In the genomic region with DNA sequence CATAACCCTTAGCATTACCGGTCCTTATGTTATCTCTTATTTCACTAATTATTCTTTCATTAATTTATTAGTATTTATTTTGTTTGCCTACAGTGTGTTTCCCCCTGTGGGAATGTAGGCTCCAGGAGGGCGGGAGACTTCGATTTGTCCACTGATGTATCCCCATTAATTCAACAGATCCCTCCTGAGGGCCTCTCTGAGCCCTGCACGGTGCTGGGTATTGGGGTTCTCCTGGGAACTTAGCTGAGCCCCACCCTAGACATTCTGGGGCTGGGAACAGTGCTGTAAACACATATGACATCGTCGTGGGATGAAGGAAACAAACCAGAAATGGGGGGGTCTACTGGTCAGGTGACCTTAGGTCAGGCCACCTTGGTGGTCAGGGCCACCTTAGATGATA, we compare ENCODE assay signal across 10 cellular contexts. TPM values are rescaled to one million over a fixed set of nuclear protein-coding genes. Genes with fewer than 3 reads are reported as not detected.
DNase-seq lines count a peak whose midpoint lies in the region; ATAC-seq, FAIRE-seq and TF ChIP-seq lines count a peak whose summit lies in the region.
"Had no signal": no experiment of that assay in that cellular context is flagged by ENCODE, and none has a peak within 500 bp of the region (broad histone marks: within the 10 kb centered on the region; RNA-seq: fewer than 3 reads in every experiment).

No MANE protein-coding gene starts in this region.

- peak overlapping the region; percentile 2; the same call in 1 of the 2 replicates for H2BK15ac ChIP-seq in H1 (ENCODE audit: low read length)

- no peak overlapping the region for H4K5ac ChIP-seq in H1 (ENCODE audit: insufficient read length, low read depth, low read length)

- peak overlapping the region; percentile 41 to 73; a peak in 2 of 4 replicates for H3K4me2 ChIP-seq in H1 (ENCODE audit: insufficient read depth in 1 of 2, low read depth in 2 of 2, low read length in 2 of 2)

- H3K9me3 Mint-ChIP-seq in natural killer cell, result no peaks in the 10 kb centered on the region

- no peak overlapping the region for H3K18ac ChIP-seq in H1 (ENCODE audit: extremely low read depth, low read length)

- POLR2A ChIA-PET in H1 (lab: Charles Lee; ENCODE audit: partially characterized antibody), result interaction anchor here (1.0 to 8.9 kb wide), 4 partner anchors 9 to 28 kb away, joined by 3 to 94 read pairs (median 7); partner anchors contain the start of gene NDUFA6

- no peak overlapping the region for H4K8ac ChIP-seq in H1 (ENCODE audit: extremely low read depth, insufficient read depth, low read length)

- no peak overlapping the region for H2BK12ac ChIP-seq in H1 (ENCODE audit: low read depth, low read length)

- H3K14ac ChIP-seq in H1 (ENCODE audit: insufficient read length), result no peak overlapping the region

- no peaks in the 10 kb centered on the region for H4K20me1 ChIP-seq in H1 (replicated peaks in 1 of 2; ENCODE audit: control insufficient read depth in 1 of 2, insufficient read depth in 2 of 2, low read length in 2 of 2)

- peak overlapping the region; percentile 66 for H3K4me3 Mint-ChIP-seq in natural killer cell

- H3K27ac Mint-ChIP-seq in natural killer cell, result peak overlapping the region; percentile 21 to 79

- H3K27ac ChIP-seq in heart left ventricle, result peak overlapping the region; percentile 80 to 95 (median 89)
- H3K27ac ChIP-seq in H1 (ENCODE audit: low read depth, low read length), result no peak overlapping the region

- no peak overlapping the region for H3K4ac ChIP-seq in H1 (replicated peaks; ENCODE audit: insufficient read length, low read depth, low read length)

- no peak overlapping the region for H4K91ac ChIP-seq in H1 (replicated peaks; ENCODE audit: insufficient read length, low read length)

- no peaks in the 10 kb centered on the region for H3K79me2 ChIP-seq in H1 (ENCODE audit: control insufficient read depth in 1 of 2, insufficient read depth in 2 of 2, low read length in 2 of 2)

- H3K9me3 ChIP-seq in heart left ventricle, result no peaks in the 10 kb centered on the region
- H3K9me3 ChIP-seq in H1 (ENCODE audit: insufficient read depth in 2 of 2, low read depth in 1 of 2, low read length in 1 of 2), result no peaks in the 10 kb centered on the region

- TF ChIP-seq RAD21 in H1 (IDR thresholded peaks at IDR 0.05 in 1 of 2, conservative IDR thresholded peaks at IDR 0.05 in 1 of 2; ENCODE audit: low read depth in 2 of 2, low read length in 2 of 2), result no peak

- TF ChIP-seq POLR2A in heart left ventricle (IDR thresholded peaks at IDR 0.05) (no peak), H1 (IDR thresholded peaks at IDR 0.05; ENCODE audit: control extremely low read depth in 1 of 2, low read depth in 2 of 2, low read length in 2 of 2) (no peak)

- 0 out of 2 replicates have a peak overlapping the region, but pooled peaks have one; percentile 7 for H2AK5ac ChIP-seq in H1 (ENCODE audit: low read depth, low read length)

- H3K27me3 ChIP-seq in heart left ventricle (no peaks in the 10 kb centered on the region), H1 (replicated peaks in 1 of 4; ENCODE audit: control insufficient read depth in 3 of 4, extremely low read depth in 1 of 4, insufficient read depth in 3 of 4, low read length in 3 of 4) (peaks cover 0 to 9% (median 4%) of the 10 kb centered on the region in 4 experiments; a peak in 2 of 7 replicates)

- intact Hi-C loops in heart left ventricle (cut with DNase I) (loop anchor here in 2 of 10 donors (10.0 kb wide), 3 partner anchors 200 to 390 kb away; partner anchors contain the start of genes SNU13 (in 1 of the 2), SREBF2 (in 1 of the 2) and TCF20 (in 1 of the 2)), left cardiac atrium (cut with DNase I) (no loop called here), natural killer cell (cut with micrococcal nuclease) (no loop called here)

- H2BK120ac ChIP-seq in H1 (replicated peaks; ENCODE audit: low read depth, low read length), result no peak overlapping the region

- no peak overlapping the region for H2AFZ ChIP-seq in H1 (ENCODE audit: low read length)

- no peak overlapping the region; a peak in 1 of 7 replicates for H3K9ac ChIP-seq in H1 (replicated peaks in 1 of 4; ENCODE audit: extremely low read depth in 1 of 4, low read depth in 3 of 4, low read length in 3 of 4)

- no peaks in the 10 kb centered on the region for H3K79me1 ChIP-seq in H1 (ENCODE audit: low read depth, low read length)

- no peaks in the 10 kb centered on the region for H3K27me3 Mint-ChIP-seq in natural killer cell (ENCODE audit: low read depth in 2 of 2)

- H3K23me2 ChIP-seq in H1 (ENCODE audit: low read depth, low read length), result peaks cover 5% of the 10 kb centered on the region; the same call in 1 of the 2 replicates

- no peak overlapping the region for H3K23ac ChIP-seq in H1 (ENCODE audit: insufficient read length)

- no peak overlapping the region for H3K56ac ChIP-seq in H1 (replicated peaks; ENCODE audit: insufficient read length, low read depth, low read length)

- 58 to 63% (median 60%) methylated on average over 6 of the region's 6 CpGs for WGBS in heart left ventricle, 4 donors
- WGBS in H1 (ENCODE audit: extremely low coverage in 1 of 2, insufficient coverage in 1 of 2, insufficient read length in 1 of 2, insufficient replicate concordance in 2 of 2, low coverage in 1 of 2, low lambda C conversion rate in 2 of 2, missing lambda C conversion rate in 1 of 2), 2 experiments, result 88% methylated on average over 6 of the region's 6 CpGs; no CpG with 5 or more reads in 1 of the 2 experiments

- TF ChIP-seq CTCF in heart left ventricle (IDR thresholded peaks at IDR 0.05) (no peak), H1 (IDR thresholded peaks at IDR 0.05; ENCODE audit: control extremely low read depth in 1 of 3, insufficient read depth in 1 of 3, low read depth in 1 of 3, low read length in 3 of 3) (no peak), natural killer cell (IDR thresholded peaks at IDR 0.05) (no peak)

- no peak overlapping the region for H2BK20ac ChIP-seq in H1 (ENCODE audit: low read length)

- no peak for TF ChIP-seq EP300 in H1 (IDR thresholded peaks at IDR 0.05; ENCODE audit: borderline replicate concordance in 1 of 2, low read depth in 2 of 2, low read length in 2 of 2)

- H2BK5ac ChIP-seq in H1 (ENCODE audit: low read depth, low read length), result no peak overlapping the region

- peaks cover 5 to 64% (median 40%) of the 10 kb centered on the region in 12 donors for H3K4me1 ChIP-seq in heart left ventricle
- peaks cover 2 to 20% (median 13%) of the 10 kb centered on the region in 4 experiments for H3K4me1 ChIP-seq in H1 (replicated peaks in 1 of 4; ENCODE audit: control insufficient read depth in 3 of 4, insufficient read depth in 4 of 4, low read length in 3 of 4)

- FAIRE-seq in H1 (lab: Jason Lieb, UNC), result no peak
- FAIRE-seq: K562 had no signal

- no peak for DNase-seq in heart left ventricle
- DNase-seq in left cardiac atrium, result no peak
- DNase-seq in H1 (ENCODE audit: low read depth in 1 of 2, low spot score in 2 of 2), result no peak
- no peak for DNase-seq in natural killer cell
- no peak for DNase-seq in DMS 273 (lab: John Stamatoyannopoulos, UW; ENCODE audit: unreplicated experiment)
- no peak for DNase-seq in activated CD4-positive, alpha-beta T cell treated with anti-CD3 and anti-CD28 coated beads for 48 hours
- DNase-seq: SHP77 had no signal

- H3K36me3 Mint-ChIP-seq in natural killer cell, result no peaks in the 10 kb centered on the region

- H3K4me3 ChIP-seq in heart left ventricle, result peak overlapping the region; percentile 56 to 84 (median 78)
- H3K4me3 ChIP-seq in H1 (ENCODE audit: extremely low read depth in 1 of 4, insufficient read depth in 2 of 4, low read depth in 3 of 4, low read length in 4 of 4), result peak overlapping the region in 3 of 4 experiments; percentile 45 to 60 (median 46); a peak in 6 of 8 replicates
- H3K4me3 ChIP-seq: K562 had no signal

- peaks cover 21 to 42% of the 10 kb centered on the region in 2 donors for H3K4me1 Mint-ChIP-seq in natural killer cell

- CTCF ChIA-PET in H1 (lab: Charles Lee; ENCODE audit: partially characterized antibody), result interaction anchor here (0.6 to 2.2 kb wide), 9 partner anchors 16 to 148 kb away, joined by 3 to 11 read pairs (median 5); partner anchors contain the start of genes NDUFA6 and TNFRSF13C

- ATAC-seq in heart left ventricle (no peak), left cardiac atrium (no peak), natural killer cell (no peak), HG03565 (IDR thresholded peaks at IDR 0.05; ENCODE audit: unreplicated experiment) (no peak), GM19463 (IDR thresholded peaks at IDR 0.05; ENCODE audit: unreplicated experiment) (no peak)
- ATAC-seq: K562 had no signal

- H3K36me3 ChIP-seq in heart left ventricle, result peaks cover 0 to 25% (median 8%) of the 10 kb centered on the region in 9 donors
- H3K36me3 ChIP-seq in H1 (ENCODE audit: control insufficient read depth in 2 of 4, insufficient read depth in 4 of 4, low read length in 3 of 4), result 0 out of 8 replicates have a peak, but pooled peaks cover 0 to 3% (median under 1%) of the 10 kb centered on the region in 4 experiments

RNA-seq across cellular contexts. Expression of gene PHETA2, which starts 0.8 kb away (rescaled TPM):
- total RNA-seq in heart left ventricle (1 to 10 TPM; 1.8 to 6.9 (median 4.7) TPM), left cardiac atrium (10 to 100 TPM in 1 of 2 donors, 1 to 10 TPM in 1; 8.7 to 11.3 TPM), natural killer cell (1 to 10 TPM; 1.2 to 2.3 (median 1.8) TPM)
- polyA plus RNA-seq in heart left ventricle (1 to 10 TPM; 2.6 to 6.3 TPM), H1 (2011; rRNA removed) (7.6 and 8.4 TPM in 2 replicates)
- total RNA-seq in H1 (2021; fragmentation: NEBNext Ultra II Directional; extraction: Animal tissue kit (Norgen Biotek cat#: 25700)), result 7.4 and 8.0 TPM in 2 replicates
- polyA plus RNA-seq in H1 (2011; cell fraction: cytosol; rRNA removed), result 9.3 TPM
- 9.5 TPM for polyA plus RNA-seq in H1 (2011; cell fraction: nucleus; rRNA removed)
- polyA plus RNA-seq in H1 (2012, experiment 1 of 2), result 6.3 to 9.1 TPM (median 8.2 TPM) in 4 replicates
- polyA plus RNA-seq in H1 (2012, experiment 2 of 2), result 10.9 TPM
- 3.1 TPM for polyA plus RNA-seq in H1 (2013, experiment 1 of 2)
- 3.5 TPM for polyA plus RNA-seq in H1 (2013, experiment 2 of 2)
- 3.6 and 4.8 TPM in 2 replicates for polyA minus RNA-seq in H1 (2011; rRNA and poly(A)+ RNA removed)
- 3.1 TPM for polyA minus RNA-seq in H1 (2011; cell fraction: cytosol; rRNA and poly(A)+ RNA removed)
- 5.3 TPM for polyA minus RNA-seq in H1 (2011; cell fraction: nucleus; rRNA and poly(A)+ RNA removed)

RNA-seq across cellular contexts. Expression of gene NAGA, which starts 4.2 kb away (rescaled TPM):
- 10 to 100 TPM; 10.6 to 48.3 (median 13.8) TPM for total RNA-seq in heart left ventricle
- 10 to 100 TPM in 1 of 2 donors, 1 to 10 TPM in 1; 5.2 to 14.7 TPM for polyA plus RNA-seq in heart left ventricle
- 10 to 100 TPM; 16.7 to 21.1 TPM for total RNA-seq in left cardiac atrium
- 14.7 and 14.8 TPM in 2 replicates for total RNA-seq in H1 (2021; fragmentation: NEBNext Ultra II Directional; extraction: Animal tissue kit (Norgen Biotek cat#: 25700))
- polyA plus RNA-seq in H1 (2011; rRNA removed), result 30.7 and 39.5 TPM in 2 replicates
- polyA plus RNA-seq in H1 (2011; cell fraction: cytosol; rRNA removed), result 30.8 TPM
- 40.3 TPM for polyA plus RNA-seq in H1 (2011; cell fraction: nucleus; rRNA removed)
- polyA plus RNA-seq in H1 (2012, experiment 1 of 2), result 17.1 to 23.7 TPM (median 19.8 TPM) in 4 replicates
- 18.9 TPM for polyA plus RNA-seq in H1 (2012, experiment 2 of 2)
- 20.2 TPM for polyA plus RNA-seq in H1 (2013, experiment 1 of 2)
- 20.8 TPM for polyA plus RNA-seq in H1 (2013, experiment 2 of 2)
- 35.3 and 40.0 TPM in 2 replicates for polyA minus RNA-seq in H1 (2011; rRNA and poly(A)+ RNA removed)
- 18.3 TPM for polyA minus RNA-seq in H1 (2011; cell fraction: cytosol; rRNA and poly(A)+ RNA removed)
- polyA minus RNA-seq in H1 (2011; cell fraction: nucleus; rRNA and poly(A)+ RNA removed), result 14.3 TPM
- total RNA-seq in natural killer cell, result 10 to 100 TPM; 12.8 to 15.7 (median 14.2) TPM

RNA-seq across cellular contexts. Expression of gene SMDT1, which starts 4.7 kb away (rescaled TPM):
- total RNA-seq in heart left ventricle (100 to 1,000 TPM in 7 of 9 donors, 10 to 100 TPM in 2; 15.3 to 179 (median 115) TPM), left cardiac atrium (100 to 1,000 TPM; 119 to 151 TPM), natural killer cell (10 to 100 TPM; 37.7 to 51.0 (median 45.1) TPM)
- polyA plus RNA-seq in heart left ventricle (100 to 1,000 TPM; 121 to 235 TPM), H1 (2011; rRNA removed) (34.9 and 40.7 TPM in 2 replicates)
- 35.6 and 36.0 TPM in 2 replicates for total RNA-seq in H1 (2021; fragmentation: NEBNext Ultra II Directional; extraction: Animal tissue kit (Norgen Biotek cat#: 25700))
- 24.5 TPM for polyA plus RNA-seq in H1 (2011; cell fraction: cytosol; rRNA removed)
- polyA plus RNA-seq in H1 (2011; cell fraction: nucleus; rRNA removed), result 19.7 TPM
- 36.3 to 59.7 TPM (median 47.1 TPM) in 4 replicates for polyA plus RNA-seq in H1 (2012, experiment 1 of 2)
- 15.3 TPM for polyA plus RNA-seq in H1 (2012, experiment 2 of 2)
- 21.7 TPM for polyA plus RNA-seq in H1 (2013, experiment 1 of 2)
- 22.2 TPM for polyA plus RNA-seq in H1 (2013, experiment 2 of 2)
- 2.6 and 5.5 TPM in 2 replicates for polyA minus RNA-seq in H1 (2011; rRNA and poly(A)+ RNA removed)
- 3.0 TPM for polyA minus RNA-seq in H1 (2011; cell fraction: cytosol; rRNA and poly(A)+ RNA removed)
- 10.3 TPM for polyA minus RNA-seq in H1 (2011; cell fraction: nucleus; rRNA and poly(A)+ RNA removed)

RNA-seq across cellular contexts. Expression of gene NDUFA6, which starts 15.7 kb away (rescaled TPM):
- total RNA-seq in heart left ventricle (100 to 1,000 TPM; 159 to 294 (median 255) TPM), left cardiac atrium (100 to 1,000 TPM; 224 to 247 TPM), natural killer cell (10 to 100 TPM; 50.4 to 69.7 (median 63.8) TPM)
- polyA plus RNA-seq in heart left ventricle (100 to 1,000 TPM; 314 to 601 TPM), H1 (2011; rRNA removed) (60.1 and 76.2 TPM in 2 replicates)
- total RNA-seq in H1 (2021; fragmentation: NEBNext Ultra II Directional; extraction: Animal tissue kit (Norgen Biotek cat#: 25700)), result 99.5 and 105 TPM in 2 replicates
- polyA plus RNA-seq in H1 (2011; cell fraction: cytosol; rRNA removed), result 106 TPM
- 45.7 TPM for polyA plus RNA-seq in H1 (2011; cell fraction: nucleus; rRNA removed)
- polyA plus RNA-seq in H1 (2012, experiment 1 of 2), result 119 to 140 TPM (median 130 TPM) in 4 replicates
- 88.8 TPM for polyA plus RNA-seq in H1 (2012, experiment 2 of 2)
- 130 TPM for polyA plus RNA-seq in H1 (2013, experiment 1 of 2)
- 129 TPM for polyA plus RNA-seq in H1 (2013, experiment 2 of 2)
- polyA minus RNA-seq in H1 (2011; rRNA and poly(A)+ RNA removed), result 15.0 and 17.8 TPM in 2 replicates
- 25.5 TPM for polyA minus RNA-seq in H1 (2011; cell fraction: cytosol; rRNA and poly(A)+ RNA removed)
- polyA minus RNA-seq in H1 (2011; cell fraction: nucleus; rRNA and poly(A)+ RNA removed), result 15.1 TPM

RNA-seq across cellular contexts. Expression of gene CYP2D6, which starts 55.8 kb away (rescaled TPM):
- total RNA-seq in heart left ventricle (under 1 TPM in 8 of 9 donors, not detected in 1; 0.12 to 0.47 (median 0.30) TPM), left cardiac atrium (under 1 TPM; 0.31 to 0.59 TPM), natural killer cell (1 to 10 TPM; 3.8 to 5.5 (median 3.9) TPM)
- polyA plus RNA-seq in heart left ventricle (under 1 TPM; 0.19 to 0.23 TPM), H1 (2011; rRNA removed) (1.7 TPM in 2 replicates)
- 0.77 and 0.93 TPM in 2 replicates for total RNA-seq in H1 (2021; fragmentation: NEBNext Ultra II Directional; extraction: Animal tissue kit (Norgen Biotek cat#: 25700))
- 1.3 TPM for polyA plus RNA-seq in H1 (2011; cell fraction: cytosol; rRNA removed)
- 7.8 TPM for polyA plus RNA-seq in H1 (2011; cell fraction: nucleus; rRNA removed)
- 1.2 to 2.4 TPM (median 1.5 TPM) in 4 replicates for polyA plus RNA-seq in H1 (2012, experiment 1 of 2)
- polyA plus RNA-seq in H1 (2012, experiment 2 of 2), result 0.47 TPM
- 0.61 TPM for polyA plus RNA-seq in H1 (2013, experiment 1 of 2)
- 0.46 TPM for polyA plus RNA-seq in H1 (2013, experiment 2 of 2)
- polyA minus RNA-seq in H1 (2011; rRNA and poly(A)+ RNA removed), result 0.46 and 0.79 TPM in 2 replicates
- not detected for polyA minus RNA-seq in H1 (2011; cell fraction: cytosol; rRNA and poly(A)+ RNA removed)
- polyA minus RNA-seq in H1 (2011; cell fraction: nucleus; rRNA and poly(A)+ RNA removed), result 1.4 TPM
